1 cellular context compared by ENCODE assay signal in the genomic region with DNA sequence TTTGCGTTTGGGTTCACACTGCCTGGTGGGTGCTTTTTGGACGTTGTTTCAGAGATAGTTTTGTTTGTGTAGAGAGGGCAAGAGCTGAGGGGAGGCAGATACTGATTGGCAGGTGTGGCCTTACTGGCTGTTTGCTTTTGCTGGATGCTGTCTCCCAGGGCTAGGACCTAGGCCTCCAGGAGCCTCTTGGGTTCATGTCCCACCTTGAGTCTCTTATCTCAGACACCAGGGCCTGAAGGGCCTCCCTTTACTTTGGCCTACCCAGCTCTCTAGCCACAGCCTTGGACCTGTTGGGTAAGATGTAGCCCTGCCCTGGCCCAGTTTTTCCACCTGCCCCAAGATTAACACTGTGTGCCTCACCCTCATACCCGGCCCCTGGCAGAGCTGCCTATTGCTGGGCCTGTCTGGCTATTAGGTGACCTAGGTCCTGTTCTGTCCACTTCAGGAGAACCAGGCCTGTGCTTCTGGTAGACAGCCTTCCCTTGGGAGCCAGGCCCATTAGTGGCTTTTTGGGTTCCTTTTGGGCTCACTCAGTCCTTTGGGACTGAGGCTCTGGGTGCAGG.
TF ChIP-seq lines count a peak whose summit lies in the region.

No MANE protein-coding gene starts in this region.

TF ChIP-seq in K562, 482 proteins besides CTCF, POLR2A, EP300 and RAD21:
- TF ChIP-seq GATAD2B (IDR thresholded peaks at IDR 0.05; ENCODE audit: borderline replicate concordance), result no peak
- no peak for TF ChIP-seq OTX1 (CRISPR knock-in tag; IDR thresholded peaks at IDR 0.05)
- no peak for TF ChIP-seq SP1 (CRISPR knock-in tag; IDR thresholded peaks at IDR 0.05)
- TF ChIP-seq, protein P1, sequence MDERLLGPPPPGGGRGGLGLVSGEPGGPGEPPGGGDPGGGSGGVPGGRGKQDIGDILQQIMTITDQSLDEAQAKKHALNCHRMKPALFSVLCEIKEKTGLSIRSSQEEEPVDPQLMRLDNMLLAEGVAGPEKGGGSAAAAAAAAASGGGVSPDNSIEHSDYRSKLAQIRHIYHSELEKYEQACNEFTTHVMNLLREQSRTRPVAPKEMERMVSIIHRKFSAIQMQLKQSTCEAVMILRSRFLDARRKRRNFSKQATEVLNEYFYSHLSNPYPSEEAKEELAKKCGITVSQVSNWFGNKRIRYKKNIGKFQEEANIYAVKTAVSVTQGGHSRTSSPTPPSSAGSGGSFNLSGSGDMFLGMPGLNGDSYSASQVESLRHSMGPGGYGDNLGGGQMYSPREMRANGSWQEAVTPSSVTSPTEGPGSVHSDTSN (CRISPR knock-in tag; IDR thresholded peaks at IDR 0.05; ENCODE audit: low read depth), result no peak
- TF ChIP-seq, protein P1 (tag; conservative IDR thresholded peaks at IDR 0.05; ENCODE audit: low read depth), result no peak
- TF ChIP-seq SMAD2 (IDR thresholded peaks at IDR 0.05; ENCODE audit: low read depth, low read length), result no peak
- no peak for TF ChIP-seq GTF2E2 (tag; IDR thresholded peaks at IDR 0.05)
- peak; percentile 21; the same call in 1 of the 2 replicates for TF ChIP-seq CBFA2T3 (IDR thresholded peaks at IDR 0.05)
- TF ChIP-seq CBFB (CRISPR knock-in tag; IDR thresholded peaks at IDR 0.05), result no peak
